ENCODE assay signal across 8 cellular contexts in genomic region chr4:139099366-139099982, GRCh38.
DNase-seq lines count a peak whose midpoint lies in the region; ATAC-seq and TF ChIP-seq lines count a peak whose summit lies in the region.

No MANE protein-coding gene starts in this region.

- peak; percentile 88 for TF ChIP-seq CTCF in lower lobe of right lung (IDR thresholded peaks at IDR 0.05)

- intact Hi-C loops in lower lobe of right lung (cut with DNase I), result no loop called here

- H3K27ac ChIP-seq in lower lobe of right lung, result no peak overlapping the region

- H3K4me3 ChIP-seq in lower lobe of right lung, result no peak overlapping the region

- H3K36me3 ChIP-seq in lower lobe of right lung, result no peaks in the 10 kb centered on the region

- H3K27me3 ChIP-seq in lower lobe of right lung (ENCODE audit: low read depth), result no peaks in the 10 kb centered on the region

- peak; percentile 65 to 73 for DNase-seq in AML-193 (lab: John Stamatoyannopoulos, UW)
- peak; percentile 65 to 69 for DNase-seq in NCI-H524 (lab: John Stamatoyannopoulos, UW)
- DNase-seq in activated CD4-positive, alpha-beta T cell treated with anti-CD3 and anti-CD28 coated beads for 48 hours, result peak; percentile 78
- peak; percentile 83 for DNase-seq in dedifferentiated amniotic fluid mesenchymal stem cell (ENCODE audit: extremely low spot score)
- no peak for DNase-seq in lower lobe of right lung
- peak; percentile 20 for DNase-seq in stimulated activated CD8-positive, alpha-beta memory T cell treated with anti-CD3 and anti-CD28 coated beads, Interleukin-12 subunit alpha, Interleukin-12 subunit beta, amount 100 ng/mL, for 4 hours (ENCODE audit: low read depth)

- H3K9me3 ChIP-seq in lower lobe of right lung, result no peaks in the 10 kb centered on the region

- ATAC-seq in GM18907 (IDR thresholded peaks at IDR 0.05; ENCODE audit: unreplicated experiment) (peak; percentile 88), HG03442 (IDR thresholded peaks at IDR 0.05; ENCODE audit: unreplicated experiment) (peak; percentile 79), lower lobe of right lung (peak; percentile 88 to 92)

- no peaks in the 10 kb centered on the region for H3K4me1 ChIP-seq in lower lobe of right lung
